In genomic region chr7:80703272-80703671, GRCh38 we compare ENCODE assay signal across 29 cellular contexts.
"Had no signal": no experiment of that assay in that cellular context is flagged by ENCODE, and none has a peak within 500 bp of the region (broad histone marks: within the 10 kb centered on the region; RNA-seq: fewer than 3 reads in every experiment).

No MANE protein-coding gene starts in this region.

- H3K9me3 ChIP-seq: adrenal gland, ascending aorta, heart left ventricle, left lung, spleen, testis, uterus had no signal

- DNase-seq: activated CD4-positive, alpha-beta T cell treated with anti-CD3 and anti-CD28 coated beads for 36 hours; activated CD4-positive, CD25-positive, alpha-beta regulatory T cell; activated CD8-positive, alpha-beta memory T cell treated with anti-CD3 and anti-CD28 coated beads, Interleukin-2, amount 10 ng/mL, durations not matched to agents 7 days and 5 days; activated CD8-positive, alpha-beta T cell treated with anti-CD3 and anti-CD28 coated beads, Interleukin-2, amount 10 ng/mL, durations not matched to agents 7 days and 5 days; activated naive CD4-positive, alpha-beta T cell; activated T-cell treated with anti-CD3 and anti-CD28 coated beads for 4 hours; activated T-cell treated with anti-CD3 and anti-CD28 coated beads, Interleukin-2, amount 50 U/mL, for 72 hours; adrenal gland; cortex of kidney; effector memory CD8-positive, alpha-beta T cell; heart left ventricle; hypothalamus; immature natural killer cell; left lung; mesendoderm; natural killer cell; occipital lobe; posterior cingulate gyrus; right cardiac atrium; spleen; stimulated activated CD4-positive, alpha-beta T cell treated with anti-CD3 and anti-CD28 coated beads, Interleukin-2, amount 100 ng/mL, for 48 hours; stimulated activated naive CD8-positive, alpha-beta T cell treated with anti-CD3 and anti-CD28 coated beads, Interleukin-15, Interleukin-2, amounts not matched to agents 100 U/mL and 50 U/mL, for 24 hours; T-helper 1 cell; testis; uterus had no signal

- H3K4me3 ChIP-seq: adrenal gland, ascending aorta, heart left ventricle, left lung, lung, neural progenitor cell, spleen, testis, uterus had no signal

- ATAC-seq: activated CD4-positive, alpha-beta T cell treated with anti-CD3 and anti-CD28 coated beads for 36 hours; activated CD8-positive, alpha-beta memory T cell treated with anti-CD3 and anti-CD28 coated beads, Interleukin-2, amount 10 ng/mL, durations not matched to agents 7 days and 5 days; activated CD8-positive, alpha-beta T cell treated with anti-CD3 and anti-CD28 coated beads, Interleukin-2, amount 10 ng/mL, durations not matched to agents 7 days and 5 days; activated T-cell treated with anti-CD3 and anti-CD28 coated beads, Interleukin-2, amount 50 U/mL, for 72 hours; effector memory CD8-positive, alpha-beta T cell; foreskin keratinocyte; heart left ventricle; left lung; natural killer cell; right cardiac atrium; stimulated activated naive CD8-positive, alpha-beta T cell treated with anti-CD3 and anti-CD28 coated beads, Interleukin-15, Interleukin-2, amounts not matched to agents 100 U/mL and 50 U/mL, for 24 hours had no signal

- H3K27me3 ChIP-seq: adrenal gland, ascending aorta, foreskin keratinocyte, heart left ventricle, neural progenitor cell, spleen, testis, uterus had no signal

- H3K27ac ChIP-seq: adrenal gland, ascending aorta, foreskin keratinocyte, heart left ventricle, left lung, neural progenitor cell, spleen, testis, uterus had no signal

- H3K36me3 ChIP-seq: adrenal gland, ascending aorta, heart left ventricle, left lung, neural progenitor cell, spleen, uterus had no signal

- H3K9ac ChIP-seq: neural progenitor cell had no signal

- H3K4me1 ChIP-seq: adrenal gland, foreskin keratinocyte, neural progenitor cell, uterus had no signal
